In the genomic region with DNA sequence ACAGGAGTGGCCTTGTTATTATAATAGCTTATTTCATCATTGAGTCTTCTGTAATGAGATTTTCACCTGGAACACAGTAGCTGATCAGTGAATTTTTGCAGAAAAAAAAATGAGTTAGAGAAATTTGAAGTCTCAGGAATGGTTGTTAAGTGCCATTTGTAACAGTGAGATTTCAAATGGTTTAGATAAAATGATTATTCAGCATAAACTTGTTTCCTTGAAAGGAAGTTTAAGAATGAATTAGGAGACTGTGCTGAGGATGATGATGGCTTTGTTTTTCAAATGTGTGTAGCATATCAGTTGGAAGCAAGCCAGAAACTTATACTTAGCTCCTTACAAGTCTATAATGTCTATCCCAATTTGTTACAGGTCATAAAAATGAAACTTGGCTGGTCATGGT, we compare ENCODE assay signal across 26 cellular contexts.
"Had no signal": no experiment of that assay in that cellular context is flagged by ENCODE, and none has a peak within 500 bp of the region (broad histone marks: within the 10 kb centered on the region; RNA-seq: fewer than 3 reads in every experiment).

No MANE protein-coding gene starts in this region.

- H3K9me3 ChIP-seq: colonic mucosa, esophagus squamous epithelium, gastrocnemius medialis, left lung, lower lobe of right lung, mucosa of descending colon had no signal

- H3K4me1 ChIP-seq: colonic mucosa, esophagus squamous epithelium, gastrocnemius medialis, heart right ventricle, left lung, lower lobe of right lung had no signal

- FAIRE-seq: endometrium, islet of Langerhans, keratinocyte had no signal

- H3K36me3 ChIP-seq: colonic mucosa, esophagus squamous epithelium, gastrocnemius medialis, heart right ventricle, left lung, lower lobe of right lung had no signal

- H3K4me3 ChIP-seq: colonic mucosa, esophagus squamous epithelium, gastrocnemius medialis, heart right ventricle, left lung, lower lobe of right lung, mucosa of descending colon had no signal

- H3K27me3 ChIP-seq: colonic mucosa, esophagus squamous epithelium, gastrocnemius medialis, heart right ventricle, left lung had no signal

- H3K27ac ChIP-seq: colonic mucosa, epithelial cell of prostate, esophagus squamous epithelium, gastrocnemius medialis, heart right ventricle, left lung, lower lobe of right lung had no signal

- ATAC-seq: effector memory CD8-positive, alpha-beta T cell; esophagus mucosa; gastrocnemius medialis; heart right ventricle; left cardiac atrium; left lung; left ventricle myocardium superior; lower lobe of right lung; mucosa of descending colon had no signal

- DNase-seq: colonic mucosa; cortex of kidney; effector CD8-positive, alpha-beta T cell; effector memory CD8-positive, alpha-beta T cell; endodermal cell; erythroblast; esophagus squamous epithelium; foreskin fibroblast; foreskin melanocyte; gastrocnemius medialis; glutamatergic neuron; head of caudate nucleus; heart right ventricle; hippocampal formation; left cardiac atrium; left ventricle myocardium superior; lower lobe of right lung; mesenchymal stem cell; mucosa of descending colon; naive B cell had no signal
